Comparison of ENCODE assay signal across 17 cellular contexts in the genomic region with DNA sequence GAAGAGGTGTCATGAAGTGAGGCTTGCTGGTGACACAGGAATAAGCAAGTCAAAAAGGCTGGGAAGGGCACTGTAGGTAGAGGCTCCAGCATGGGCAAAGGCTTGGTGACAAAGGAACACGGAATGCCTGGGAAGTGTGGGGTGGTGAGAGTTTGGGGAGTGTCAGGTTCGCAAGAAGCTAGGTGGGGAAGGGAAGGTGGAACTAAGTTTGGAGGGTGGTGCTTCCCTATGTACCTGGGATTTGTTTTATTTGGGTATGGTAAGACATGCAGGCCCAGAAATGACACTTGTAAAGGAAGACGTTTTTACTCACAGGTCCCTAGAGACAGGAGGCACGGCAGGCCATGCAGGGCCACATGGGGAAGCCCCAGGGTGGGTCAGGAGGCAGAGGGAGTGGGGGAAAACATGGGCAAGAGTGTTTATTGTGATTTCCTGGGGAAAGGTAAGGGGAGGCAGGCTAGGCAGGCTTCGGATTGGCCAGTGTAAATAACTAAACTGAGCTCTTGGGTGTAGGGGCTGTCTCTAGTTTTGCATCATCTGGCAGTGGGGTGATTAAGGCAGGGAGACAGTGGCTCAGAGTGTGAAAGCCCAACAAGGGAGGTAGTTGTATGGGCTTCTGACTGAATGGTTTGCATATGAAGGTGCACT. TPM values are rescaled to one million over a fixed set of nuclear protein-coding genes. Genes with fewer than 3 reads are reported as not detected.
DNase-seq lines count a peak whose midpoint lies in the region; ATAC-seq, FAIRE-seq and TF ChIP-seq lines count a peak whose summit lies in the region.
"Had no signal": no experiment of that assay in that cellular context is flagged by ENCODE, and none has a peak within 500 bp of the region (broad histone marks: within the 10 kb centered on the region; RNA-seq: fewer than 3 reads in every experiment).

No MANE protein-coding gene starts in this region.

- H3K9me3 ChIP-seq in BLaER1 (peaks cover 43% of the 10 kb centered on the region), tibial artery (no peaks in the 10 kb centered on the region)
- H3K9me3 ChIP-seq: pancreas had no signal

- no peaks in the 10 kb centered on the region for H3K9me3 Mint-ChIP-seq in activated naive CD8-positive, alpha-beta T cell treated with anti-CD3 and anti-CD28 coated beads for 36 hours
- no peaks in the 10 kb centered on the region for H3K9me3 Mint-ChIP-seq in activated naive CD4-positive, alpha-beta T cell treated with anti-CD3 and anti-CD28 coated beads, Interleukin-2, amount 10 ng/mL, durations not matched to agents 7 days and 5 days
- H3K9me3 Mint-ChIP-seq: activated T-cell treated with anti-CD3 and anti-CD28 coated beads, Interleukin-2, amount 50 U/mL, for 24 hours; HFFc6; type B pancreatic cell had no signal

- FAIRE-seq in GM19239 (lab: Jason Lieb, UNC), result peak; percentile 14
- FAIRE-seq: A549, pancreas, TTC549 had no signal

- peak overlapping the region; percentile 39; the same call in 1 of the 2 replicates for H3K9ac ChIP-seq in BLaER1

- H3K27ac Mint-ChIP-seq in activated naive CD8-positive, alpha-beta T cell treated with anti-CD3 and anti-CD28 coated beads for 36 hours, result no peak overlapping the region
- H3K27ac Mint-ChIP-seq in activated naive CD4-positive, alpha-beta T cell treated with anti-CD3 and anti-CD28 coated beads, Interleukin-2, amount 10 ng/mL, durations not matched to agents 7 days and 5 days, result no peak overlapping the region
- H3K27ac Mint-ChIP-seq: activated T-cell treated with anti-CD3 and anti-CD28 coated beads, Interleukin-2, amount 50 U/mL, for 24 hours; HFFc6; type B pancreatic cell had no signal

- H3K27me3 Mint-ChIP-seq in activated naive CD8-positive, alpha-beta T cell treated with anti-CD3 and anti-CD28 coated beads for 36 hours, result no peaks in the 10 kb centered on the region
- H3K27me3 Mint-ChIP-seq in activated naive CD4-positive, alpha-beta T cell treated with anti-CD3 and anti-CD28 coated beads, Interleukin-2, amount 10 ng/mL, durations not matched to agents 7 days and 5 days, result peaks cover 5% of the 10 kb centered on the region
- H3K27me3 Mint-ChIP-seq: activated T-cell treated with anti-CD3 and anti-CD28 coated beads, Interleukin-2, amount 50 U/mL, for 24 hours; type B pancreatic cell had no signal

- DNase-seq in GM19239 (ENCODE audit: insufficient read length, low spot score), result no peak
- DNase-seq in activated naive CD8-positive, alpha-beta T cell treated with anti-CD3 and anti-CD28 coated beads for 36 hours, result no peak
- DNase-seq in caudate nucleus (lab: John Stamatoyannopoulos, UW), result no peak
- no peak for DNase-seq in activated naive CD4-positive, alpha-beta T cell treated with anti-CD3 and anti-CD28 coated beads, Interleukin-2, amount 10 ng/mL, durations not matched to agents 7 days and 5 days
- no peak for DNase-seq in tibial artery
- DNase-seq: activated T-cell treated with anti-CD3 and anti-CD28 coated beads, Interleukin-2, amount 50 U/mL, for 24 hours; DMS79 treated with DMSO at 0.1 percent for 48 hours; HFFc6; pancreas; stimulated activated CD4-positive, alpha-beta T cell treated with anti-CD3 and anti-CD28 coated beads, Interleukin-4, amount 100 ng/mL, for 4 hours had no signal

- H4K20me1 ChIP-seq in BLaER1, result no peaks in the 10 kb centered on the region

- peak overlapping the region; percentile 79 for H3K4me2 ChIP-seq in BLaER1
- H3K4me2 ChIP-seq: A549 had no signal

- H3K36me3 Mint-ChIP-seq in activated naive CD8-positive, alpha-beta T cell treated with anti-CD3 and anti-CD28 coated beads for 36 hours, result no peaks in the 10 kb centered on the region
- no peaks in the 10 kb centered on the region for H3K36me3 Mint-ChIP-seq in activated naive CD4-positive, alpha-beta T cell treated with anti-CD3 and anti-CD28 coated beads, Interleukin-2, amount 10 ng/mL, durations not matched to agents 7 days and 5 days
- H3K36me3 Mint-ChIP-seq: type B pancreatic cell had no signal

- H3K4me1 ChIP-seq in BLaER1 (peaks cover 36% of the 10 kb centered on the region), tibial artery (no peaks in the 10 kb centered on the region)
- H3K4me1 ChIP-seq: A549, pancreas had no signal

- no peak overlapping the region for H3K4me3 Mint-ChIP-seq in activated naive CD8-positive, alpha-beta T cell treated with anti-CD3 and anti-CD28 coated beads for 36 hours
- H3K4me3 Mint-ChIP-seq in activated naive CD4-positive, alpha-beta T cell treated with anti-CD3 and anti-CD28 coated beads, Interleukin-2, amount 10 ng/mL, durations not matched to agents 7 days and 5 days, result no peak overlapping the region
- H3K4me3 Mint-ChIP-seq: activated T-cell treated with anti-CD3 and anti-CD28 coated beads, Interleukin-2, amount 50 U/mL, for 24 hours; HFFc6; type B pancreatic cell had no signal

- no peak for TF ChIP-seq CTCF in tibial artery (IDR thresholded peaks at IDR 0.05)

- H3K27me3 ChIP-seq in BLaER1 (no peaks in the 10 kb centered on the region), tibial artery (no peaks in the 10 kb centered on the region)
- H3K27me3 ChIP-seq: pancreas had no signal

- H3K36me3 ChIP-seq in BLaER1 (peaks cover 93% of the 10 kb centered on the region), tibial artery (no peaks in the 10 kb centered on the region)
- H3K36me3 ChIP-seq: pancreas had no signal

- H3K27ac ChIP-seq in BLaER1 (peak overlapping the region; percentile 52), caudate nucleus (ENCODE audit: low read depth, low read length) (no peak overlapping the region), tibial artery (no peak overlapping the region)
- H3K27ac ChIP-seq: A549, pancreas had no signal

- intact Hi-C loops in tibial artery (cut with DNase I; ENCODE audit: low total_unique reads), result no loop called here

- H3K4me3 ChIP-seq in BLaER1 (peak overlapping the region; percentile 1; the same call in 1 of the 2 replicates), tibial artery (no peak overlapping the region)
- H3K4me3 ChIP-seq: A549, pancreas had no signal

- peak; percentile 96 for ATAC-seq in HG02610 (IDR thresholded peaks at IDR 0.05; ENCODE audit: unreplicated experiment)
- ATAC-seq in HG03378 (IDR thresholded peaks at IDR 0.05; ENCODE audit: unreplicated experiment), result peak; percentile 98
- ATAC-seq: A549, left lobe of liver, pancreas had no signal

- CTCF ChIA-PET in activated naive CD4-positive, alpha-beta T cell treated with anti-CD3 and anti-CD28 coated beads, Interleukin-2, amount 10 ng/mL, durations not matched to agents 7 days and 5 days (lab: Charles Lee), result no interaction called here

- H3K4me1 Mint-ChIP-seq in activated naive CD8-positive, alpha-beta T cell treated with anti-CD3 and anti-CD28 coated beads for 36 hours, result no peaks in the 10 kb centered on the region
- no peaks in the 10 kb centered on the region for H3K4me1 Mint-ChIP-seq in activated naive CD4-positive, alpha-beta T cell treated with anti-CD3 and anti-CD28 coated beads, Interleukin-2, amount 10 ng/mL, durations not matched to agents 7 days and 5 days

RNA-seq across cellular contexts. Expression of a gene that starts 52.1 kb away (rescaled TPM):
- under 1 TPM; 0.08 to 0.18 TPM for total RNA-seq in activated naive CD8-positive, alpha-beta T cell treated with anti-CD3 and anti-CD28 coated beads for 36 hours
- total RNA-seq: HFFc6, left lobe of liver, pancreas had no signal
